8 cellular contexts compared by ENCODE assay signal in the genomic region with DNA sequence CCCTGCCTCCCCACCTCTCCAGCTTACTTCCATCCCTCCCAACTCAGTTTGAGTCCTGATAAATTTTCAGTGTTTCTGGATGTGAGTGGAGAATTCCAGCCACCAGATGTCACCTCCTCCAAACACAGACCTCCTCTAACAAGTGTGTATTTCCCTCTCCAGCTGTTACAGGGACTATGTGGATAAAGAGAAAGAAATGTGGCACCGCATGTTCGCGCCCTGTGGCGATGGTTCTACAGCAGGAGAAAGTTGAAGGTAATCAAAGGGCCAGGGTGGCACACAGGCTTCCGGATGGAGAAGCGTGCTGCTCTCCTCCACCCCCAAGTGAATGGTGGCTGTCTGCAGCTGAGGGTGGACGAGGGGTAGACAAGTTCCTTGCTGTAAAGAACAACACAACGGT. TPM values are rescaled to one million over a fixed set of nuclear protein-coding genes. Genes with fewer than 3 reads are reported as not detected.
DNase-seq lines count a peak whose midpoint lies in the region; ATAC-seq, FAIRE-seq and TF ChIP-seq lines count a peak whose summit lies in the region.

No MANE protein-coding gene starts in this region.

- H4K5ac ChIP-seq in IMR-90 (ENCODE audit: low read depth, low read length): no peak overlapping the region

- no peak overlapping the region for H2AK5ac ChIP-seq in IMR-90 (ENCODE audit: low read depth, low read length)

- no peak for TF ChIP-seq POLR2A in IMR-90 (IDR thresholded peaks at IDR 0.05; ENCODE audit: low read depth, low read length)

- no peak overlapping the region for H3K9ac ChIP-seq in IMR-90 (ENCODE audit: low read depth, low read length)

- peak overlapping the region; percentile 75 for H2AK9ac ChIP-seq in IMR-90 (replicated peaks; ENCODE audit: low read depth, low read length, poor library complexity)

- FAIRE-seq in bronchial epithelial cell (lab: Jason Lieb, UNC): no peak

- peak; percentile 86 for ATAC-seq in IMR-90 (ENCODE audit: low read depth)
- no peak for ATAC-seq in HG02938 (IDR thresholded peaks at IDR 0.05; ENCODE audit: unreplicated experiment)
- ATAC-seq in HG03457 (IDR thresholded peaks at IDR 0.05; ENCODE audit: unreplicated experiment): no peak

- POLR2A ChIA-PET in IMR-90 (lab: Charles Lee; ENCODE audit: unreplicated experiment): no interaction called here

- no peak overlapping the region for H3K4me3 ChIP-seq in IMR-90 (ENCODE audit: insufficient read depth, low read depth, low read length)
- H3K4me3 ChIP-seq in bronchial epithelial cell (ENCODE audit: low read depth, low read length): no peak overlapping the region

- no peaks in the 10 kb centered on the region for H4K20me1 ChIP-seq in IMR-90 (ENCODE audit: insufficient read depth, low read length)

- peak; percentile 69 for DNase-seq in IMR-90
- peak; percentile 27 for DNase-seq in bronchial epithelial cell (ENCODE audit: low read depth)
- DNase-seq in lung microvascular endothelial cell (ENCODE audit: low read depth in 2 of 2): peak; percentile 53 to 86
- DNase-seq in NOMO-1 treated with DMSO at 0.1 percent for 48 hours (lab: John Stamatoyannopoulos, UW; ENCODE audit: unreplicated experiment): no peak
- no peak for DNase-seq in T-helper 1 cell

- H3K79me1 ChIP-seq in IMR-90 (ENCODE audit: low read depth in 1 of 2, low read length in 2 of 2): no peaks in the 10 kb centered on the region

- in situ Hi-C loops in IMR-90 (cut with MboI; ENCODE audit: low sequenced_read_pairs): loop anchor here (5.0 kb wide), 1 partner anchor 95 kb away; no protein-coding TSS in a partner anchor

- peak; percentile 62 for TF ChIP-seq RAD21 in IMR-90 (IDR thresholded peaks at IDR 0.05; ENCODE audit: low read length)

- H4K91ac ChIP-seq in IMR-90 (ENCODE audit: insufficient read depth, low read depth, low read length): peak overlapping the region; percentile 25; the same call in 1 of the 2 replicates

- intact Hi-C loops in IMR-90 (cut with micrococcal nuclease): loop anchor here (1.0 kb wide), 1 partner anchor 109 kb away; no protein-coding TSS in a partner anchor

- 50% methylated on average over 2 of the region's 8 CpGs; no CpG with 5 or more reads in 1 of the 2 experiments for WGBS in IMR-90 (ENCODE audit: extremely low coverage in 2 of 2, insufficient read length in 1 of 2), 2 experiments

- H3K27ac ChIP-seq in 22Rv1: no peak overlapping the region
- no peak overlapping the region for H3K27ac ChIP-seq in IMR-90 (ENCODE audit: insufficient read depth, low read length)

- H2BK120ac ChIP-seq in IMR-90 (ENCODE audit: low read depth, low read length): peak overlapping the region; percentile 18; the same call in 1 of the 2 replicates

- no peak overlapping the region for H3K23ac ChIP-seq in IMR-90 (ENCODE audit: low read depth, low read length)

- H3K18ac ChIP-seq in IMR-90 (ENCODE audit: low read depth, low read length): no peak overlapping the region

- no peak overlapping the region; the same call in 1 of the 2 replicates for H3K14ac ChIP-seq in IMR-90 (replicated peaks; ENCODE audit: low read depth, low read length)

- peak overlapping the region in 1 of 2 experiments; percentile 68; a peak in 2 of 4 replicates for H4K8ac ChIP-seq in IMR-90 (ENCODE audit: low read depth in 2 of 2, low read length in 2 of 2)

- dilution Hi-C loops in IMR-90 (cut with HindIII; ENCODE audit: low sequenced_read_pairs, unreplicated experiment): no loop called here

- H3K56ac ChIP-seq in IMR-90 (ENCODE audit: extremely low read depth, insufficient read depth, low read length): no peak overlapping the region

- CTCF ChIA-PET in IMR-90 (lab: Yijun Ruan, JAX): interaction anchor here (0.6 to 3.0 kb wide), 6 partner anchors 9 to 54 kb away, joined by 3 to 11 read pairs (median 4); no protein-coding TSS in a partner anchor

- no peak overlapping the region for H2BK5ac ChIP-seq in IMR-90 (ENCODE audit: low read depth, low read length, poor library complexity, severe bottlenecking)

- H2BK20ac ChIP-seq in IMR-90 (ENCODE audit: low read depth, low read length): peak overlapping the region; percentile 22

- no peak overlapping the region; the same call in 2 of the 3 replicates for H2BK15ac ChIP-seq in IMR-90 (ENCODE audit: low read depth, low read length)

- H3K9me3 ChIP-seq in IMR-90 (ENCODE audit: control insufficient read depth, insufficient read depth, low read length): no peaks in the 10 kb centered on the region

- BruUV-seq in IMR-90 (replicated peaks; lab: Mats Ljungman, UMichigan): no TSS peak

- H2AFZ ChIP-seq in IMR-90 (replicated peaks; ENCODE audit: low read length, poor library complexity): peak overlapping the region; percentile 80

- peaks cover 6% of the 10 kb centered on the region for H3K4me1 ChIP-seq in IMR-90 (ENCODE audit: control insufficient read depth, insufficient read depth, low read length)

- TF ChIP-seq CTCF in 22Rv1 (IDR thresholded peaks at IDR 0.05) (peak; percentile 74), IMR-90 (conservative IDR thresholded peaks at IDR 0.05; ENCODE audit: low read depth, low read length) (peak; percentile 72), bronchial epithelial cell (IDR thresholded peaks at IDR 0.05; ENCODE audit: insufficient read depth, low read length, severe bottlenecking) (peak; percentile 49)

- peak overlapping the region; percentile 48; the same call in 1 of the 2 replicates for H3K4ac ChIP-seq in IMR-90 (ENCODE audit: low read depth, low read length)

- H3K36me3 ChIP-seq in IMR-90 (ENCODE audit: control insufficient read depth, insufficient read depth, low read length) (no peaks in the 10 kb centered on the region), bronchial epithelial cell (ENCODE audit: control insufficient read depth, insufficient read depth, low read length) (no peaks in the 10 kb centered on the region)

- peaks cover 9% of the 10 kb centered on the region; the same call in 1 of the 2 replicates for H3K27me3 ChIP-seq in IMR-90 (ENCODE audit: control insufficient read depth, insufficient read depth, low read length)
- peaks cover 2% of the 10 kb centered on the region for H3K27me3 ChIP-seq in bronchial epithelial cell (ENCODE audit: control insufficient read depth, insufficient read depth, low read length)

- H3K4me2 ChIP-seq in IMR-90 (ENCODE audit: low read depth, low read length): peak overlapping the region; percentile 64

- 0 out of 2 replicates have a peak, but pooled peaks cover 3% of the 10 kb centered on the region for H3K9me1 ChIP-seq in IMR-90 (ENCODE audit: insufficient read depth, low read length)

TF ChIP-seq in IMR-90, 13 proteins besides CTCF, POLR2A, EP300 and RAD21:
- TF ChIP-seq FOS (IDR thresholded peaks at IDR 0.05; ENCODE audit: low read depth, low read length) (no peak), RCOR1 (IDR thresholded peaks at IDR 0.05; ENCODE audit: insufficient replicate concordance, low read length) (no peak), RFX5 (IDR thresholded peaks at IDR 0.05; ENCODE audit: low read depth, low read length) (no peak), SMC3 (IDR thresholded peaks at IDR 0.05; ENCODE audit: low read depth, low read length) (peak; percentile 37; the same call in 1 of the 2 replicates), CEBPB (IDR thresholded peaks at IDR 0.05; ENCODE audit: low read depth, low read length) (no peak), MXI1 (IDR thresholded peaks at IDR 0.05; ENCODE audit: borderline replicate concordance, low read depth, low read length) (0 out of 2 replicates have a peak, but pooled peaks have one; percentile 16), BHLHE40 (IDR thresholded peaks at IDR 0.05; ENCODE audit: low read depth, low read length) (no peak), NFE2L2 (IDR thresholded peaks at IDR 0.05; ENCODE audit: low read depth, low read length) (no peak), MAFK (IDR thresholded peaks at IDR 0.05; ENCODE audit: low read depth, low read length) (no peak), CHD1 (IDR thresholded peaks at IDR 0.05; ENCODE audit: low read depth, low read length) (no peak), MAZ (IDR thresholded peaks at IDR 0.05; ENCODE audit: borderline replicate concordance, low read depth, low read length) (no peak)
- TF ChIP-seq, protein P1, sequence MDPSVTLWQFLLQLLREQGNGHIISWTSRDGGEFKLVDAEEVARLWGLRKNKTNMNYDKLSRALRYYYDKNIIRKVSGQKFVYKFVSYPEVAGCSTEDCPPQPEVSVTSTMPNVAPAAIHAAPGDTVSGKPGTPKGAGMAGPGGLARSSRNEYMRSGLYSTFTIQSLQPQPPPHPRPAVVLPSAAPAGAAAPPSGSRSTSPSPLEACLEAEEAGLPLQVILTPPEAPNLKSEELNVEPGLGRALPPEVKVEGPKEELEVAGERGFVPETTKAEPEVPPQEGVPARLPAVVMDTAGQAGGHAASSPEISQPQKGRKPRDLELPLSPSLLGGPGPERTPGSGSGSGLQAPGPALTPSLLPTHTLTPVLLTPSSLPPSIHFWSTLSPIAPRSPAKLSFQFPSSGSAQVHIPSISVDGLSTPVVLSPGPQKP (IDR thresholded peaks at IDR 0.05; ENCODE audit: borderline replicate concordance, low read depth, low read length): no peak
- TF ChIP-seq, protein P2, sequence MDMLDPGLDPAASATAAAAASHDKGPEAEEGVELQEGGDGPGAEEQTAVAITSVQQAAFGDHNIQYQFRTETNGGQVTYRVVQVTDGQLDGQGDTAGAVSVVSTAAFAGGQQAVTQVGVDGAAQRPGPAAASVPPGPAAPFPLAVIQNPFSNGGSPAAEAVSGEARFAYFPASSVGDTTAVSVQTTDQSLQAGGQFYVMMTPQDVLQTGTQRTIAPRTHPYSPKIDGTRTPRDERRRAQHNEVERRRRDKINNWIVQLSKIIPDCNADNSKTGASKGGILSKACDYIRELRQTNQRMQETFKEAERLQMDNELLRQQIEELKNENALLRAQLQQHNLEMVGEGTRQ (IDR thresholded peaks at IDR 0.05; ENCODE audit: low read depth, low read length): no peak

RNA-seq across cellular contexts. Expression of a gene that starts 14.7 kb away (rescaled TPM):
- total RNA-seq in IMR-90 (2012; rRNA removed) (not detected in 2 replicates), bronchial epithelial cell (not detected in 2 replicates), lung microvascular endothelial cell (not detected in 2 replicates)
- polyA plus RNA-seq in IMR-90 (2012; rRNA removed): not detected in 2 replicates
- polyA plus RNA-seq in IMR-90 (2012; cell fraction: cytosol; rRNA removed): not detected in 2 replicates
- polyA plus RNA-seq in IMR-90 (2012; cell fraction: nucleus; rRNA removed; ENCODE audit: low replicate concordance): not detected in 2 replicates

RNA-seq across cellular contexts. Expression of a gene that starts 14.8 kb away (rescaled TPM):
- total RNA-seq in IMR-90 (2012; rRNA removed): not detected in 2 replicates
- polyA plus RNA-seq in IMR-90 (2012; rRNA removed): not detected in 2 replicates
- not detected in 2 replicates for polyA plus RNA-seq in IMR-90 (2012; cell fraction: cytosol; rRNA removed)
- not detected in 2 replicates for polyA plus RNA-seq in IMR-90 (2012; cell fraction: nucleus; rRNA removed; ENCODE audit: low replicate concordance)
- not detected in 2 replicates for total RNA-seq in bronchial epithelial cell
- total RNA-seq in lung microvascular endothelial cell: not detected in 2 replicates

RNA-seq across cellular contexts. Expression of a gene that starts 34.0 kb away (rescaled TPM):
- total RNA-seq in IMR-90 (2012; rRNA removed) (10.0 and 11.4 TPM in 2 replicates), bronchial epithelial cell (39.3 and 50.0 TPM in 2 replicates), lung microvascular endothelial cell (0.60 and 1.7 TPM in 2 replicates)
- 17.7 and 21.0 TPM in 2 replicates for polyA plus RNA-seq in IMR-90 (2012; rRNA removed)
- polyA plus RNA-seq in IMR-90 (2012; cell fraction: cytosol; rRNA removed): 14.2 and 19.7 TPM in 2 replicates
- polyA plus RNA-seq in IMR-90 (2012; cell fraction: nucleus; rRNA removed; ENCODE audit: low replicate concordance): 31.9 and 59.9 TPM in 2 replicates

Comparison
In these comparisons a context has a peak if more than half of its experiments do, and no peak if none do; other contexts are left out.
1. DNase-seq: peak in IMR-90 (single experiment), bronchial epithelial cell (single experiment) and lung microvascular endothelial cell (2 of 2); none in NOMO-1 treated with DMSO at 0.1 percent for 48 hours (single experiment) and T-helper 1 cell (0 of 5).
2. Peak in every context shown above with its lines, with median percentiles within 50 percentile points of each other: CTCF ChIP-seq.